ENCODE assay signal across 7 cellular contexts in genomic region chr6:167898673-167899311, GRCh38.
A peak's percentile ranks its signal among the peaks of the same experiment; 100 is the strongest.
DNase-seq lines count a peak whose midpoint lies in the region; ATAC-seq and TF ChIP-seq lines count a peak whose summit lies in the region.

No MANE protein-coding gene starts in this region.

- no peaks in the 10 kb centered on the region for H3K27me3 ChIP-seq in Panc1 (ENCODE audit: control insufficient read depth, insufficient read depth, low read length)
- H3K27me3 ChIP-seq in osteoblast (ENCODE audit: insufficient read depth, low read length): no peaks in the 10 kb centered on the region

- no TSS peak for BruUV-seq in Panc1 (replicated peaks; lab: Mats Ljungman, UMichigan)

- POLR2A ChIA-PET in Panc1 (lab: Charles Lee): no interaction called here

- H3K9me3 ChIP-seq in Panc1 (ENCODE audit: control insufficient read depth, insufficient read depth, low read depth, low read length): no peaks in the 10 kb centered on the region
- no peaks in the 10 kb centered on the region for H3K9me3 ChIP-seq in osteoblast (ENCODE audit: low read depth, low read length)

- H3K36me3 ChIP-seq in Panc1 (ENCODE audit: control insufficient read depth, insufficient read depth, low read length) (peaks cover 4% of the 10 kb centered on the region; the same call in 1 of the 2 replicates), osteoblast (ENCODE audit: insufficient read depth, low read length) (no peaks in the 10 kb centered on the region)

- H3K4me1 ChIP-seq in Panc1 (ENCODE audit: control insufficient read depth, insufficient read depth, low read length) (no peaks in the 10 kb centered on the region), osteoblast (ENCODE audit: insufficient read depth, low read length) (no peaks in the 10 kb centered on the region)

- H3K79me2 ChIP-seq in osteoblast (ENCODE audit: insufficient read depth, low read length): no peaks in the 10 kb centered on the region

- ATAC-seq in HG03442 (IDR thresholded peaks at IDR 0.05; ENCODE audit: unreplicated experiment) (peak; percentile 46), Panc1 (peak; percentile 72; the same call in 1 of the 2 replicates), GM21825 (IDR thresholded peaks at IDR 0.05; ENCODE audit: unreplicated experiment) (no peak)

- DNase-seq in GM12864 (ENCODE audit: low read depth) (no peak), Panc1 (ENCODE audit: low read depth, low spot score) (no peak), epithelial cell of proximal tubule (ENCODE audit: low read depth) (peak; percentile 15), osteoblast (ENCODE audit: insufficient read length, low spot score, missing footprints) (peak; percentile 17)
- no peak for DNase-seq in stimulated activated CD4-positive, alpha-beta T cell treated with anti-CD3 and anti-CD28 coated beads, Interleukin-4, amount 100 ng/mL, for 4 hours

- peak; percentile 50 for TF ChIP-seq CTCF in GM12864 (IDR thresholded peaks at IDR 0.05; ENCODE audit: low read depth, low read length, missing control alignments)
- TF ChIP-seq CTCF in Panc1 (IDR thresholded peaks at IDR 0.05): peak; percentile 75
- peak; percentile 74 for TF ChIP-seq CTCF in epithelial cell of proximal tubule (conservative IDR thresholded peaks at IDR 0.05; ENCODE audit: low read depth, low read length)
- peak; percentile 72 for TF ChIP-seq CTCF in osteoblast (IDR thresholded peaks at IDR 0.05; ENCODE audit: extremely low read depth, low read depth, low read length)

- no peak overlapping the region for H3K4me2 ChIP-seq in osteoblast (ENCODE audit: insufficient read depth, low read length)

- CTCF ChIA-PET in Panc1 (lab: Charles Lee): no interaction called here

- H3K27ac ChIP-seq in Panc1 (ENCODE audit: low read length) (no peak overlapping the region), osteoblast (ENCODE audit: low read depth, low read length) (no peak overlapping the region)

- no peak overlapping the region for H3K4me3 ChIP-seq in GM12864 (ENCODE audit: low read depth, low read length)
- no peak overlapping the region for H3K4me3 ChIP-seq in Panc1 (ENCODE audit: low read depth in 2 of 2, low read length in 2 of 2)
- no peak overlapping the region for H3K4me3 ChIP-seq in epithelial cell of proximal tubule (ENCODE audit: low read depth, low read length)
- H3K4me3 ChIP-seq in osteoblast (ENCODE audit: insufficient read depth, low read length): no peak overlapping the region

- in situ Hi-C loops in Panc1 (cut with HindIII; ENCODE audit: low pct_unique_long_range_greater_than_20kb, low sequenced_read_pairs): no loop called here

- no peak overlapping the region for H2AFZ ChIP-seq in osteoblast (ENCODE audit: low read length)

- intact Hi-C loops in Panc1 (cut with micrococcal nuclease; ENCODE audit: unreplicated experiment): loop anchor here (5.0 to 10.0 kb wide), 2 partner anchors 394 to 476 kb away; no protein-coding TSS in a partner anchor

- no peaks in the 10 kb centered on the region for H4K20me1 ChIP-seq in osteoblast (ENCODE audit: insufficient read depth, low read length)

Comparison
In these comparisons a context has a peak if more than half of its experiments do, and no peak if none do; other contexts are left out.
1. DNase-seq: peak in epithelial cell of proximal tubule (single experiment) and osteoblast (single experiment); none in GM12864 (single experiment), Panc1 (single experiment) and stimulated activated CD4-positive, alpha-beta T cell treated with anti-CD3 and anti-CD28 coated beads, Interleukin-4, amount 100 ng/mL, for 4 hours (0 of 2).
2. Peak in every context shown above with its lines, with median percentiles within 50 percentile points of each other: CTCF ChIP-seq.